ENCODE assay signal across 10 cellular contexts in the genomic region with DNA sequence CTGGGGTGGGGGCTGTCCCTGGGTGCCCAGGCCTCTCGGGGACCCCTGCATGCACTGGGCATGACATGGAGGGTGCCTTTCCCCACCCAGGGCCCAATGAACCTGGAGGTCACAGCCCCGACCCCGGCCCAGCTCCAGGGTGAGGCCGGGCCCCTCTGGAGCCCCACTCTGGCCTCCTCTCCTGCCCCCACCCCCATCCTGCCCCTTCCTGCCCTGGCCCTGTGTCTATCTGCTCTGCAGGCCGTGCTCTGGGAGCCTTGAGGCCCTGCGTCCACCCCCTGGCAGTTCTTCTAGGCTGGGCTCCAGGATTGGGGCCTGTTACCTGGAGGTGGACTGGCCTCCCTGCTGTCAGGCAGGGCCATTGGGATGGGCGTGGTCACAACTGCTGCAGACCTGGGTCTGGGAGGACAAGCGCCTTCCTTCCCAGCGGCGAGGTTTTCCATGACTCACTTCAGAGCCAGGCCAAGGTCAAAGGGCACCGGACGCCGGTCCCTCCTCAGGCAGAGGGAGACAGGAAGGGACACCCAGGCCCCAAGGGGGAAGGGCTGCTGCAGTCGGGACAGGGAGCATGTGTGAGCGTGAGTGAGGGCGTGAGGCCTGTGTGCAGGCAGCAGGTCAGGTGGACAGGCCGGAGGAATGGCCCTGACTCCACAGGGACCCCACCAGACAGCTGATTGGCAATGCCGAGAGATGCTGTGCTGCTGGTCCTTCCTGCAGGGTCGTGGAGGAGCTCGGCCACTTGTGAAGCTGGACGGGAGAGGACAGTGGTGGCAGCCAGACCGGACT. TPM values are rescaled to one million over a fixed set of nuclear protein-coding genes. Genes with fewer than 3 reads are reported as not detected.
A peak's percentile ranks its signal among the peaks of the same experiment; 100 is the strongest.
DNase-seq lines count a peak whose midpoint lies in the region; ATAC-seq and TF ChIP-seq lines count a peak whose summit lies in the region.
"Had no signal": no experiment of that assay in that cellular context is flagged by ENCODE, and none has a peak within 500 bp of the region (broad histone marks: within the 10 kb centered on the region; RNA-seq: fewer than 3 reads in every experiment).

No MANE protein-coding gene starts in this region.

- TF ChIP-seq POLR2A in ovary (IDR thresholded peaks at IDR 0.05) = no peak

- H3K4me1 Mint-ChIP-seq in naive thymus-derived CD4-positive, alpha-beta T cell = peaks cover 4 to 21% (median 11%) of the 10 kb centered on the region in 7 donors

- no peak for TF ChIP-seq EP300 in ovary (IDR thresholded peaks at IDR 0.05)

- H3K4me1 ChIP-seq in SJSA1 (replicated peaks) (peaks cover 70% of the 10 kb centered on the region), ovary (ENCODE audit: insufficient read depth) (peaks cover 18% of the 10 kb centered on the region)
- H3K4me1 ChIP-seq in naive thymus-derived CD4-positive, alpha-beta T cell (ENCODE audit: control insufficient read depth in 2 of 2, insufficient read depth in 2 of 2, low read length in 2 of 2) = peaks cover 0 to 22% of the 10 kb centered on the region in 2 donors

- DNase-seq in COLO829 (ENCODE audit: low spot score) (peak; percentile 71), SJSA1 (ENCODE audit: low read depth in 1 of 2, low spot score in 2 of 2) (peak; percentile 76 to 88), Right ventricle myocardium superior (peak; percentile 85), ovary (peak; percentile 48 to 72 (median 57)), GM10266 (ENCODE audit: extremely low spot score) (no peak), DMS53 treated with DMSO at 0.1 percent for 48 hours (lab: John Stamatoyannopoulos, UW; ENCODE audit: unreplicated experiment) (no peak)
- DNase-seq in naive thymus-derived CD4-positive, alpha-beta T cell = no peak
- DNase-seq: activated naive CD4-positive, alpha-beta T cell treated with anti-CD3 and anti-CD28 coated beads, Interleukin-2, amount 10 ng/mL, durations not matched to agents 7 days and 5 days; CD8-positive, alpha-beta T cell had no signal

- CTCF ChIA-PET in naive thymus-derived CD4-positive, alpha-beta T cell (lab: Charles Lee) = no interaction called here

- H3K9me3 ChIP-seq in SJSA1 (replicated peaks) (no peaks in the 10 kb centered on the region), ovary (no peaks in the 10 kb centered on the region)
- no peaks in the 10 kb centered on the region for H3K9me3 ChIP-seq in naive thymus-derived CD4-positive, alpha-beta T cell (ENCODE audit: control insufficient read depth in 2 of 3, low read length in 3 of 3)

- H3K27me3 ChIP-seq in SJSA1 (replicated peaks) = no peaks in the 10 kb centered on the region
- no peaks in the 10 kb centered on the region for H3K27me3 ChIP-seq in ovary
- no peaks in the 10 kb centered on the region for H3K27me3 ChIP-seq in naive thymus-derived CD4-positive, alpha-beta T cell (ENCODE audit: control insufficient read depth in 2 of 2, insufficient read depth in 2 of 2, low read length in 2 of 2)

- peaks cover 0 to 19% (median 0%) of the 10 kb centered on the region in 5 donors for H3K27me3 Mint-ChIP-seq in naive thymus-derived CD4-positive, alpha-beta T cell

- peak overlapping the region in 1 of 10 donors; percentile 53 for H3K4me3 Mint-ChIP-seq in naive thymus-derived CD4-positive, alpha-beta T cell
- H3K4me3 Mint-ChIP-seq: activated naive CD4-positive, alpha-beta T cell treated with anti-CD3 and anti-CD28 coated beads, Interleukin-2, amount 10 ng/mL, durations not matched to agents 7 days and 5 days; CD8-positive, alpha-beta T cell had no signal

- WGBS in ovary, 3 donors = 67 to 75% (median 69%) methylated on average over 22 of the region's 22 CpGs

- H3K36me3 Mint-ChIP-seq in naive thymus-derived CD4-positive, alpha-beta T cell = no peaks in the 10 kb centered on the region
- H3K36me3 Mint-ChIP-seq: activated naive CD4-positive, alpha-beta T cell treated with anti-CD3 and anti-CD28 coated beads, Interleukin-2, amount 10 ng/mL, durations not matched to agents 7 days and 5 days; CD8-positive, alpha-beta T cell had no signal

- ATAC-seq in Right ventricle myocardium superior (ENCODE audit: poor library complexity) (peak; percentile 66), HG03432 (IDR thresholded peaks at IDR 0.05; ENCODE audit: unreplicated experiment) (no peak)
- no peak for ATAC-seq in naive thymus-derived CD4-positive, alpha-beta T cell
- ATAC-seq: CD8-positive, alpha-beta T cell had no signal

- peak overlapping the region; percentile 96 for H3K27ac ChIP-seq in SJSA1
- H3K27ac ChIP-seq in ovary = peak overlapping the region in 1 of 2 donors; percentile 33
- H3K27ac ChIP-seq in naive thymus-derived CD4-positive, alpha-beta T cell (ENCODE audit: low read depth, low read length) = no peak overlapping the region

- H3K36me3 ChIP-seq in SJSA1 (peaks cover 5% of the 10 kb centered on the region; the same call in 1 of the 2 replicates), ovary (no peaks in the 10 kb centered on the region)
- H3K36me3 ChIP-seq in naive thymus-derived CD4-positive, alpha-beta T cell (ENCODE audit: control insufficient read depth in 2 of 3, insufficient read depth in 3 of 3, low read length in 3 of 3) = no peaks in the 10 kb centered on the region

- intact Hi-C loops in Right ventricle myocardium superior (cut with DNase I) = no loop called here
- intact Hi-C loops in ovary (cut with DNase I) = no loop called here
- intact Hi-C loops in naive thymus-derived CD4-positive, alpha-beta T cell (cut with micrococcal nuclease) = no loop called here

- H3K4me3 ChIP-seq in SJSA1 (no peak overlapping the region), ovary (no peak overlapping the region)
- no peak overlapping the region for H3K4me3 ChIP-seq in naive thymus-derived CD4-positive, alpha-beta T cell (ENCODE audit: low read length)

- H3K27ac Mint-ChIP-seq in naive thymus-derived CD4-positive, alpha-beta T cell = peak overlapping the region in 3 of 9 donors; percentile 46 to 63 (median 59)
- H3K27ac Mint-ChIP-seq: activated naive CD4-positive, alpha-beta T cell treated with anti-CD3 and anti-CD28 coated beads, Interleukin-2, amount 10 ng/mL, durations not matched to agents 7 days and 5 days; CD8-positive, alpha-beta T cell had no signal

- H3K9me3 Mint-ChIP-seq in naive thymus-derived CD4-positive, alpha-beta T cell = no peaks in the 10 kb centered on the region
- H3K9me3 Mint-ChIP-seq: activated naive CD4-positive, alpha-beta T cell treated with anti-CD3 and anti-CD28 coated beads, Interleukin-2, amount 10 ng/mL, durations not matched to agents 7 days and 5 days; CD8-positive, alpha-beta T cell had no signal

- no peak for TF ChIP-seq CTCF in ovary (IDR thresholded peaks at IDR 0.05)
- TF ChIP-seq CTCF in GM10266 (IDR thresholded peaks at IDR 0.05; ENCODE audit: control insufficient read depth, insufficient read depth, low read depth, missing control alignments) = no peak

- POLR2A ChIA-PET in naive thymus-derived CD4-positive, alpha-beta T cell (lab: Charles Lee) = no interaction called here

RNA-seq across cellular contexts. Expression of gene POFUT2, which starts 31.1 kb away (rescaled TPM):
- total RNA-seq in SJSA1 (2014; rRNA removed; shearing (Covaris generic)) = 32.6 and 42.0 TPM in 2 replicates
- 15.3 TPM for total RNA-seq in Right ventricle myocardium superior
- 10 to 100 TPM; 26.2 to 48.2 (median 40.1) TPM for total RNA-seq in ovary
- 10 to 100 TPM; 25.7 to 52.9 TPM for polyA plus RNA-seq in ovary
- 10 to 100 TPM; 20.1 to 53.3 (median 47.8) TPM for total RNA-seq in naive thymus-derived CD4-positive, alpha-beta T cell
- 1 to 10 TPM; 3.8 to 5.4 TPM for polyA plus RNA-seq in naive thymus-derived CD4-positive, alpha-beta T cell

Comparison
In these comparisons a context has a peak if more than half of its experiments do, and no peak if none do; other contexts are left out.
1. DNase-seq: peak in COLO829 (single experiment), SJSA1 (2 of 2), Right ventricle myocardium superior (single experiment) and ovary (5 of 5); none in GM10266 (single experiment), naive thymus-derived CD4-positive, alpha-beta T cell (0 of 9) and DMS53 treated with DMSO at 0.1 percent for 48 hours (single experiment).